Comparison of ENCODE assay signal across 1 cellular context in genomic region chr22:37940698-37941376, GRCh38.
TF ChIP-seq lines count a peak whose summit lies in the region.

No MANE protein-coding gene starts in this region.

TF ChIP-seq in HepG2, 621 proteins besides CTCF, POLR2A, EP300 and RAD21:
- no peak for TF ChIP-seq ZNF609 (CRISPR knock-in tag; IDR thresholded peaks at IDR 0.05; ENCODE audit: borderline replicate concordance)
- TF ChIP-seq ZSCAN9 (CRISPR knock-in tag; IDR thresholded peaks at IDR 0.05; ENCODE audit: borderline replicate concordance): no peak
- TF ChIP-seq KLF13 (CRISPR knock-in tag; IDR thresholded peaks at IDR 0.05): no peak
- no peak for TF ChIP-seq HNRNPK (IDR thresholded peaks at IDR 0.05; ENCODE audit: low read depth, low read length, poor library complexity, severe bottlenecking)
- TF ChIP-seq RCOR2 (CRISPR knock-in tag; IDR thresholded peaks at IDR 0.05): no peak
- TF ChIP-seq TBP (CRISPR knock-in tag; IDR thresholded peaks at IDR 0.05): no peak
- no peak for TF ChIP-seq ZMAT3 (CRISPR knock-in tag; conservative IDR thresholded peaks at IDR 0.05)
- TF ChIP-seq, protein P1, sequence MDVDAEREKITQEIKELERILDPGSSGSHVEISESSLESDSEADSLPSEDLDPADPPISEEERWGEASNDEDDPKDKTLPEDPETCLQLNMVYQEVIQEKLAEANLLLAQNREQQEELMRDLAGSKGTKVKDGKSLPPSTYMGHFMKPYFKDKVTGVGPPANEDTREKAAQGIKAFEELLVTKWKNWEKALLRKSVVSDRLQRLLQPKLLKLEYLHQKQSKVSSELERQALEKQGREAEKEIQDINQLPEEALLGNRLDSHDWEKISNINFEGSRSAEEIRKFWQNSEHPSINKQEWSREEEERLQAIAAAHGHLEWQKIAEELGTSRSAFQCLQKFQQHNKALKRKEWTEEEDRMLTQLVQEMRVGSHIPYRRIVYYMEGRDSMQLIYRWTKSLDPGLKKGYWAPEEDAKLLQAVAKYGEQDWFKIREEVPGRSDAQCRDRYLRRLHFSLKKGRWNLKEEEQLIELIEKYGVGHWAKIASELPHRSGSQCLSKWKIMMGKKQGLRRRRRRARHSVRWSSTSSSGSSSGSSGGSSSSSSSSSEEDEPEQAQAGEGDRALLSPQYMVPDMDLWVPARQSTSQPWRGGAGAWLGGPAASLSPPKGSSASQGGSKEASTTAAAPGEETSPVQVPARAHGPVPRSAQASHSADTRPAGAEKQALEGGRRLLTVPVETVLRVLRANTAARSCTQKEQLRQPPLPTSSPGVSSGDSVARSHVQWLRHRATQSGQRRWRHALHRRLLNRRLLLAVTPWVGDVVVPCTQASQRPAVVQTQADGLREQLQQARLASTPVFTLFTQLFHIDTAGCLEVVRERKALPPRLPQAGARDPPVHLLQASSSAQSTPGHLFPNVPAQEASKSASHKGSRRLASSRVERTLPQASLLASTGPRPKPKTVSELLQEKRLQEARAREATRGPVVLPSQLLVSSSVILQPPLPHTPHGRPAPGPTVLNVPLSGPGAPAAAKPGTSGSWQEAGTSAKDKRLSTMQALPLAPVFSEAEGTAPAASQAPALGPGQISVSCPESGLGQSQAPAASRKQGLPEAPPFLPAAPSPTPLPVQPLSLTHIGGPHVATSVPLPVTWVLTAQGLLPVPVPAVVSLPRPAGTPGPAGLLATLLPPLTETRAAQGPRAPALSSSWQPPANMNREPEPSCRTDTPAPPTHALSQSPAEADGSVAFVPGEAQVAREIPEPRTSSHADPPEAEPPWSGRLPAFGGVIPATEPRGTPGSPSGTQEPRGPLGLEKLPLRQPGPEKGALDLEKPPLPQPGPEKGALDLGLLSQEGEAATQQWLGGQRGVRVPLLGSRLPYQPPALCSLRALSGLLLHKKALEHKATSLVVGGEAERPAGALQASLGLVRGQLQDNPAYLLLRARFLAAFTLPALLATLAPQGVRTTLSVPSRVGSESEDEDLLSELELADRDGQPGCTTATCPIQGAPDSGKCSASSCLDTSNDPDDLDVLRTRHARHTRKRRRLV (CRISPR knock-in tag; IDR thresholded peaks at IDR 0.05): no peak
- no peak for TF ChIP-seq ZNF510 (CRISPR knock-in tag; IDR thresholded peaks at IDR 0.05; ENCODE audit: low read depth)
- no peak for TF ChIP-seq ZNF724P (CRISPR knock-in tag; IDR thresholded peaks at IDR 0.05; ENCODE audit: borderline replicate concordance)
- no peak for TF ChIP-seq MLXIP (CRISPR knock-in tag; IDR thresholded peaks at IDR 0.05; ENCODE audit: borderline replicate concordance)
- no peak for TF ChIP-seq TCF7L2 (IDR thresholded peaks at IDR 0.05; ENCODE audit: low read depth, low read length)
- no peak for TF ChIP-seq ZNF616 (CRISPR knock-in tag; IDR thresholded peaks at IDR 0.05; ENCODE audit: low read depth)
- no peak for TF ChIP-seq ZNF333 (CRISPR knock-in tag; IDR thresholded peaks at IDR 0.05; ENCODE audit: borderline replicate concordance)
TF ChIP-seq in HepG2: peak in this region for 0.
